ENCODE assay signal across 3 cellular contexts in the genomic region with DNA sequence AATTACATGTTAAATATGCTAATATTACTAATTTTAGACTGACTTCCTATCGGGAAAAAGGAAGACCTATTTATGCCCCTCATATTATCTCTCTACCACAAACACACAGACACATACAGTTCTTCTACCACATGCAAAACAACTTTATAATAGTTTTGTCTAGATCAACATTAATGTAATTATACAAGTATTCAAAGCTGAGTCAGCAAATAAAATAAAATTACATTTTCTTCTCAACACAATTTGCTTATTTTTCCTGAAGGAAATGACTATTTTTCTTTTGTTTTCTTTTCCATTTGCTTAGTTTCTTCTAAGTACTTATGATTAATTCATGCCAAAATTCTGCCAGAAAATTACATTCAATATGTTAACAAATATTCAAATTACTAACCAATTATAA.
TF ChIP-seq lines count a peak whose summit lies in the region.

No MANE protein-coding gene starts in this region.

TF ChIP-seq in HepG2, 621 proteins besides CTCF, POLR2A, EP300 and RAD21:
- TF ChIP-seq MAFK (conservative IDR thresholded peaks at IDR 0.05 in 1 of 2, IDR thresholded peaks at IDR 0.05 in 1 of 2; ENCODE audit: low read length in 2 of 2) (peak; percentile 91 to 99), MAFF (IDR thresholded peaks at IDR 0.05; ENCODE audit: low read depth, low read length) (peak; percentile 96), ZNF597 (CRISPR knock-in tag; IDR thresholded peaks at IDR 0.05) (no peak)

TF ChIP-seq in IMR-90, 13 proteins besides CTCF, POLR2A, EP300 and RAD21:
- TF ChIP-seq MAFK (IDR thresholded peaks at IDR 0.05; ENCODE audit: low read depth, low read length) (peak; percentile 99), NFE2L2 (IDR thresholded peaks at IDR 0.05; ENCODE audit: low read depth, low read length) (no peak)

TF ChIP-seq in K562, 482 proteins besides CTCF, POLR2A, EP300 and RAD21:
- TF ChIP-seq MAFF (IDR thresholded peaks at IDR 0.05; ENCODE audit: low read length), result peak; percentile 88
- no peak for TF ChIP-seq ZNF592 (IDR thresholded peaks at IDR 0.05)
- no peak for TF ChIP-seq ZBTB8A (IDR thresholded peaks at IDR 0.05; ENCODE audit: partially characterized antibody)
- TF ChIP-seq RUNX1 (IDR thresholded peaks at IDR 0.05; ENCODE audit: low read depth), result no peak
- peak; percentile 76 for TF ChIP-seq C11orf30 (IDR thresholded peaks at IDR 0.05; ENCODE audit: low read depth)
- TF ChIP-seq ZNF316 (IDR thresholded peaks at IDR 0.05), result peak; percentile 93
- TF ChIP-seq, protein P1, sequence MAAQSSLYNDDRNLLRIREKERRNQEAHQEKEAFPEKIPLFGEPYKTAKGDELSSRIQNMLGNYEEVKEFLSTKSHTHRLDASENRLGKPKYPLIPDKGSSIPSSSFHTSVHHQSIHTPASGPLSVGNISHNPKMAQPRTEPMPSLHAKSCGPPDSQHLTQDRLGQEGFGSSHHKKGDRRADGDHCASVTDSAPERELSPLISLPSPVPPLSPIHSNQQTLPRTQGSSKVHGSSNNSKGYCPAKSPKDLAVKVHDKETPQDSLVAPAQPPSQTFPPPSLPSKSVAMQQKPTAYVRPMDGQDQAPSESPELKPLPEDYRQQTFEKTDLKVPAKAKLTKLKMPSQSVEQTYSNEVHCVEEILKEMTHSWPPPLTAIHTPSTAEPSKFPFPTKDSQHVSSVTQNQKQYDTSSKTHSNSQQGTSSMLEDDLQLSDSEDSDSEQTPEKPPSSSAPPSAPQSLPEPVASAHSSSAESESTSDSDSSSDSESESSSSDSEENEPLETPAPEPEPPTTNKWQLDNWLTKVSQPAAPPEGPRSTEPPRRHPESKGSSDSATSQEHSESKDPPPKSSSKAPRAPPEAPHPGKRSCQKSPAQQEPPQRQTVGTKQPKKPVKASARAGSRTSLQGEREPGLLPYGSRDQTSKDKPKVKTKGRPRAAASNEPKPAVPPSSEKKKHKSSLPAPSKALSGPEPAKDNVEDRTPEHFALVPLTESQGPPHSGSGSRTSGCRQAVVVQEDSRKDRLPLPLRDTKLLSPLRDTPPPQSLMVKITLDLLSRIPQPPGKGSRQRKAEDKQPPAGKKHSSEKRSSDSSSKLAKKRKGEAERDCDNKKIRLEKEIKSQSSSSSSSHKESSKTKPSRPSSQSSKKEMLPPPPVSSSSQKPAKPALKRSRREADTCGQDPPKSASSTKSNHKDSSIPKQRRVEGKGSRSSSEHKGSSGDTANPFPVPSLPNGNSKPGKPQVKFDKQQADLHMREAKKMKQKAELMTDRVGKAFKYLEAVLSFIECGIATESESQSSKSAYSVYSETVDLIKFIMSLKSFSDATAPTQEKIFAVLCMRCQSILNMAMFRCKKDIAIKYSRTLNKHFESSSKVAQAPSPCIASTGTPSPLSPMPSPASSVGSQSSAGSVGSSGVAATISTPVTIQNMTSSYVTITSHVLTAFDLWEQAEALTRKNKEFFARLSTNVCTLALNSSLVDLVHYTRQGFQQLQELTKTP (IDR thresholded peaks at IDR 0.05; ENCODE audit: low read depth in 1 of 2, partially characterized antibody in 2 of 2), result no peak
- TF ChIP-seq PHF8 (IDR thresholded peaks at IDR 0.05; ENCODE audit: borderline replicate concordance, low read length), result no peak
- TF ChIP-seq GMEB1 (CRISPR knock-in tag; IDR thresholded peaks at IDR 0.05), result no peak
- TF ChIP-seq HNRNPK (IDR thresholded peaks at IDR 0.05; ENCODE audit: low read depth, low read length, poor library complexity, severe bottlenecking), result no peak
- no peak for TF ChIP-seq ZNF24 (IDR thresholded peaks at IDR 0.05)
- no peak for TF ChIP-seq SNIP1 (IDR thresholded peaks at IDR 0.05; ENCODE audit: low read depth)
- TF ChIP-seq KLF6 (CRISPR knock-in tag; IDR thresholded peaks at IDR 0.05; ENCODE audit: borderline replicate concordance), result no peak
- TF ChIP-seq ZNF354B (CRISPR knock-in tag; IDR thresholded peaks at IDR 0.05), result no peak
- TF ChIP-seq, protein P2, sequence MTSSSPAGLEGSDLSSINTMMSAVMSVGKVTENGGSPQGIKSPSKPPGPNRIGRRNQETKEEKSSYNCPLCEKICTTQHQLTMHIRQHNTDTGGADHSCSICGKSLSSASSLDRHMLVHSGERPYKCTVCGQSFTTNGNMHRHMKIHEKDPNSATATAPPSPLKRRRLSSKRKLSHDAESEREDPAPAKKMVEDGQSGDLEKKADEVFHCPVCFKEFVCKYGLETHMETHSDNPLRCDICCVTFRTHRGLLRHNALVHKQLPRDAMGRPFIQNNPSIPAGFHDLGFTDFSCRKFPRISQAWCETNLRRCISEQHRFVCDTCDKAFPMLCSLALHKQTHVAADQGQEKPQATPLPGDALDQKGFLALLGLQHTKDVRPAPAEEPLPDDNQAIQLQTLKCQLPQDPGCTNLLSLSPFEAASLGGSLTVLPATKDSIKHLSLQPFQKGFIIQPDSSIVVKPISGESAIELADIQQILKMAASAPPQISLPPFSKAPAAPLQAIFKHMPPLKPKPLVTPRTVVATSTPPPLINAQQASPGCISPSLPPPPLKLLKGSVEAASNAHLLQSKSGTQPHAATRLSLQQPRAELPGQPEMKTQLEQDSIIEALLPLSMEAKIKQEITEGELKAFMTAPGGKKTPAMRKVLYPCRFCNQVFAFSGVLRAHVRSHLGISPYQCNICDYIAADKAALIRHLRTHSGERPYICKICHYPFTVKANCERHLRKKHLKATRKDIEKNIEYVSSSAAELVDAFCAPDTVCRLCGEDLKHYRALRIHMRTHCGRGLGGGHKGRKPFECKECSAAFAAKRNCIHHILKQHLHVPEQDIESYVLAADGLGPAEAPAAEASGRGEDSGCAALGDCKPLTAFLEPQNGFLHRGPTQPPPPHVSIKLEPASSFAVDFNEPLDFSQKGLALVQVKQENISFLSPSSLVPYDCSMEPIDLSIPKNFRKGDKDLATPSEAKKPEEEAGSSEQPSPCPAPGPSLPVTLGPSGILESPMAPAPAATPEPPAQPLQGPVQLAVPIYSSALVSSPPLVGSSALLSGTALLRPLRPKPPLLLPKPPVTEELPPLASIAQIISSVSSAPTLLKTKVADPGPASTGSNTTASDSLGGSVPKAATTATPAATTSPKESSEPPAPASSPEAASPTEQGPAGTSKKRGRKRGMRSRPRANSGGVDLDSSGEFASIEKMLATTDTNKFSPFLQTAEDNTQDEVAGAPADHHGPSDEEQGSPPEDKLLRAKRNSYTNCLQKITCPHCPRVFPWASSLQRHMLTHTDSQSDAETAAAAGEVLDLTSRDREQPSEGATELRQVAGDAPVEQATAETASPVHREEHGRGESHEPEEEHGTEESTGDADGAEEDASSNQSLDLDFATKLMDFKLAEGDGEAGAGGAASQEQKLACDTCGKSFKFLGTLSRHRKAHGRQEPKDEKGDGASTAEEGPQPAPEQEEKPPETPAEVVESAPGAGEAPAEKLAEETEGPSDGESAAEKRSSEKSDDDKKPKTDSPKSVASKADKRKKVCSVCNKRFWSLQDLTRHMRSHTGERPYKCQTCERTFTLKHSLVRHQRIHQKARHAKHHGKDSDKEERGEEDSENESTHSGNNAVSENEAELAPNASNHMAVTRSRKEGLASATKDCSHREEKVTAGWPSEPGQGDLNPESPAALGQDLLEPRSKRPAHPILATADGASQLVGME (CRISPR knock-in tag; IDR thresholded peaks at IDR 0.05), result no peak
- no peak for TF ChIP-seq RNF2 (IDR thresholded peaks at IDR 0.05)
- no peak for TF ChIP-seq SIN3A (IDR thresholded peaks at IDR 0.05; ENCODE audit: borderline replicate concordance in 2 of 2, control insufficient read depth in 1 of 2, low read depth in 2 of 2, low read length in 2 of 2)
- no peak for TF ChIP-seq MCM7 (IDR thresholded peaks at IDR 0.05)
- no peak for TF ChIP-seq BCLAF1 (IDR thresholded peaks at IDR 0.05; ENCODE audit: borderline replicate concordance in 1 of 2, control insufficient read depth in 1 of 2, low read depth in 2 of 2, low read length in 1 of 2)
- TF ChIP-seq RFX5 (IDR thresholded peaks at IDR 0.05; ENCODE audit: low read depth, low read length), result no peak
- no peak for TF ChIP-seq SMARCA4 (IDR thresholded peaks at IDR 0.05)
- peak; percentile 82 for TF ChIP-seq MAFG (tag; conservative IDR thresholded peaks at IDR 0.05)
- peak; percentile 94 for TF ChIP-seq MAFK (IDR thresholded peaks at IDR 0.05; ENCODE audit: low read length)
TF ChIP-seq in K562: peak in this region for 5.
